12 cellular contexts compared by ENCODE assay signal in the genomic region with DNA sequence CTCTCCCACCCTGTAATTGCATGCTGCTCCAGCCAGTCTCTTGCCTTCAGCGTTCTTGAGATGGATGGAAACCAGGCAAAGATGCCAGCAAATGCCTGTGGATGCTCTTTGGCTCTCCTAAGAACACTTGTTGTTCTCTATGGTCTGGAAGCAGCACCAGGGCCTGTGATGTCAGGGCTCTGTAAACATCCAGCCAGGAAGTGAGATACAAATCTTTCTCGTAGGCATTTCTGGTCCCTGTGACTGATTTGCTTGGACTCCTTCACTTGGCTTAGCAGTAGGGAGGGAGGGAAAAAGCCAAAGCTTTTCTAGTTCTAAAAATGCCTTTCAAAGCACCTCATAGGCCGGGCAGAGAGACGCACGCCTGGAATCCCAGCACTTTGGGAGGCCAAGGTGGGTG.
DNase-seq lines count a peak whose midpoint lies in the region; ATAC-seq and TF ChIP-seq lines count a peak whose summit lies in the region.
"Had no signal": no experiment of that assay in that cellular context is flagged by ENCODE, and none has a peak within 500 bp of the region (broad histone marks: within the 10 kb centered on the region; RNA-seq: fewer than 3 reads in every experiment).

No MANE protein-coding gene starts in this region.

- H3K79me2 ChIP-seq in fibroblast of lung (ENCODE audit: control insufficient read depth, insufficient read depth, low read length) = no peaks in the 10 kb centered on the region

- no peaks in the 10 kb centered on the region for H3K9me3 Mint-ChIP-seq in nephron

- intact Hi-C loops in Right ventricle myocardium inferior (cut with DNase I) (loop anchor here (10.0 kb wide), 1 partner anchor 908 kb away; a partner anchor contains a TSS), cardiac septum (cut with DNase I) (loop anchor here (5.0 kb wide), 1 partner anchor 45 kb away; no protein-coding TSS in a partner anchor), vagina (cut with DNase I) (no loop called here)

- TF ChIP-seq CTCF in fibroblast of lung (conservative IDR thresholded peaks at IDR 0.05 in 1 of 2, IDR thresholded peaks at IDR 0.05 in 1 of 2; ENCODE audit: low read depth in 1 of 2, low read length in 2 of 2) (no peak), nephron (IDR thresholded peaks at IDR 0.05; ENCODE audit: unreplicated experiment in 3 of 3) (no peak), vagina (IDR thresholded peaks at IDR 0.05) (no peak)

- H3K4me2 ChIP-seq in fibroblast of lung (ENCODE audit: extremely low read depth, insufficient read depth, low read length) = no peak overlapping the region

- no peak overlapping the region for H3K9ac ChIP-seq in fibroblast of lung (ENCODE audit: insufficient read depth, low read length)

- no peak overlapping the region for H3K27ac ChIP-seq in fibroblast of lung (ENCODE audit: insufficient read depth, low read length)
- peak overlapping the region; percentile 5 for H3K27ac ChIP-seq in vagina

- no peaks in the 10 kb centered on the region for H4K20me1 ChIP-seq in fibroblast of lung (ENCODE audit: control insufficient read depth, extremely low read depth, insufficient read depth, low read length)

- H3K27me3 Mint-ChIP-seq in nephron (ENCODE audit: low read depth) = peaks cover 5% of the 10 kb centered on the region

- peak overlapping the region; percentile 30 to 85 (median 82) for H3K27ac Mint-ChIP-seq in nephron

- no peaks in the 10 kb centered on the region for H3K36me3 Mint-ChIP-seq in nephron (ENCODE audit: low read depth)

- H3K4me1 Mint-ChIP-seq in nephron = peaks cover 54% of the 10 kb centered on the region

- DNase-seq in Right ventricle myocardium inferior (ENCODE audit: missing footprints) (no peak), cardiac septum (ENCODE audit: low spot score) (no peak), fibroblast of lung (ENCODE audit: low read depth in 2 of 2) (peak; percentile 72 to 89), vagina (ENCODE audit: extremely low spot score in 2 of 2) (no peak), HuH-7 (ENCODE audit: low spot score) (no peak), epidermal melanocyte (ENCODE audit: insufficient read length, low spot score) (no peak), NCI-H446 treated with DMSO at 0.1 percent for 48 hours (lab: John Stamatoyannopoulos, UW) (no peak)
- DNase-seq: activated naive CD4-positive, alpha-beta T cell treated with Interleukin-2 at 50 U/mL for 16 hours; NCI-H2081 treated with DMSO at 0.1 percent for 48 hours; Peyer's patch; stimulated activated CD4-positive, alpha-beta T cell treated with anti-CD3 and anti-CD28 coated beads, Interleukin-15, amount 100 ng/mL, for 24 hours had no signal

- no peak overlapping the region for H2AFZ ChIP-seq in fibroblast of lung (ENCODE audit: low read length)

- H3K27me3 ChIP-seq in fibroblast of lung (ENCODE audit: control insufficient read depth, insufficient read depth, low read length) (no peaks in the 10 kb centered on the region), vagina (no peaks in the 10 kb centered on the region)
- H3K27me3 ChIP-seq: Peyer's patch had no signal

- TF ChIP-seq POLR2A in vagina (IDR thresholded peaks at IDR 0.05) = no peak

- peak overlapping the region in 1 of 3 experiments; percentile 2 for H3K4me3 Mint-ChIP-seq in nephron

- H3K4me1 ChIP-seq in fibroblast of lung (ENCODE audit: control insufficient read depth, extremely low read depth, insufficient read depth, low read length) (no peaks in the 10 kb centered on the region), vagina (peaks cover 23% of the 10 kb centered on the region)

- H3K36me3 ChIP-seq in fibroblast of lung (ENCODE audit: control insufficient read depth, insufficient read depth, low read length) = no peaks in the 10 kb centered on the region
- no peaks in the 10 kb centered on the region for H3K36me3 ChIP-seq in vagina
- H3K36me3 ChIP-seq: Peyer's patch had no signal

- no peak overlapping the region for H3K4me3 ChIP-seq in fibroblast of lung (replicated peaks in 1 of 4; ENCODE audit: control extremely low read depth in 1 of 4, insufficient read depth in 1 of 4, low read depth in 3 of 4, low read length in 4 of 4)
- no peak overlapping the region for H3K4me3 ChIP-seq in vagina
- H3K4me3 ChIP-seq: Peyer's patch had no signal

- H3K9me3 ChIP-seq in fibroblast of lung (ENCODE audit: control insufficient read depth, insufficient read depth, low read depth, low read length) = no peaks in the 10 kb centered on the region
- H3K9me3 ChIP-seq in vagina = no peaks in the 10 kb centered on the region
- H3K9me3 ChIP-seq: Peyer's patch had no signal

- peak; percentile 35 for ATAC-seq in Right ventricle myocardium inferior

Comparison
In these comparisons a context has a peak if more than half of its experiments do, and no peak if none do; other contexts are left out.
1. DNase-seq: peak in fibroblast of lung (2 of 2); none in Right ventricle myocardium inferior (single experiment), cardiac septum (single experiment), vagina (0 of 2), HuH-7 (single experiment), epidermal melanocyte (single experiment) and NCI-H446 treated with DMSO at 0.1 percent for 48 hours (single experiment).